ENCODE assay signal across 24 cellular contexts in the genomic region with DNA sequence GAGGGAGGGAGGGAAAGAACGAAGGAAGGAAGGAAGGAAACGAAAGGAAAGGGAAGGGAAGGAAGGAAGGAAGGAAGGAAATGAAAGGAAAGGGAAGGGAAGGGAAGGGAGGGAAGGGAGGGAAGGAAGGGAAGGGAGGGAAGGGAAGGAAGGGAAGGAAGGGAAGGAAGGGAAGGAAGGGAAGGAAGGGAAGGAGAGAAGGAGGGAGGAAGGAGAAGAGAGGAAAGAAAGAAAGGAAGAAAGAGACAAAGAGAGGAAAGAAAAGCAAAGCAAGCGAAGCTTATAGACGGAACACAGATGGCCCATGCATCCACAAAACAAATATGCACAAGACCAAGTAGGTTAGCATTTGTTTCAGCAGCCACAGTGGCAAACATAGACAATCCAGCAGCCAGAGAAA. TPM values are rescaled to one million over a fixed set of nuclear protein-coding genes. Genes with fewer than 3 reads are reported as not detected.
"Had no signal": no experiment of that assay in that cellular context is flagged by ENCODE, and none has a peak within 500 bp of the region (broad histone marks: within the 10 kb centered on the region; RNA-seq: fewer than 3 reads in every experiment).

No MANE protein-coding gene starts in this region.

- H3K4me3 ChIP-seq: cardiac muscle cell had no signal

- H3K27ac ChIP-seq: brain microvascular endothelial cell, cardiac muscle cell had no signal

- H3K36me3 ChIP-seq: brain microvascular endothelial cell, cardiac muscle cell had no signal

- ATAC-seq: activated T-cell treated with anti-CD3 and anti-CD28 coated beads, Interleukin-2, amount 50 U/mL, for 72 hours; PC-3; T-helper 17 cell; WTC11 had no signal

- H3K4me1 Mint-ChIP-seq: activated CD4-positive, alpha-beta memory T cell treated with anti-CD3 and anti-CD28 coated beads, Interleukin-2, amount 10 ng/mL, durations not matched to agents 7 days and 5 days; activated CD4-positive, alpha-beta T cell treated with anti-CD3 and anti-CD28 coated beads, Interleukin-2, amount 10 ng/mL, durations not matched to agents 7 days and 5 days; activated naive CD4-positive, alpha-beta T cell treated with anti-CD3 and anti-CD28 coated beads, Interleukin-2, amount 10 ng/mL, durations not matched to agents 7 days and 5 days; activated naive CD8-positive, alpha-beta T cell treated with anti-CD3 and anti-CD28 coated beads for 36 hours; T-helper 17 cell had no signal

- H3K27ac Mint-ChIP-seq: activated CD4-positive, alpha-beta memory T cell treated with anti-CD3 and anti-CD28 coated beads, Interleukin-2, amount 10 ng/mL, durations not matched to agents 7 days and 5 days; activated CD4-positive, alpha-beta T cell treated with anti-CD3 and anti-CD28 coated beads, Interleukin-2, amount 10 ng/mL, durations not matched to agents 7 days and 5 days; activated naive CD4-positive, alpha-beta T cell treated with anti-CD3 and anti-CD28 coated beads, Interleukin-2, amount 10 ng/mL, durations not matched to agents 7 days and 5 days; activated naive CD8-positive, alpha-beta T cell treated with anti-CD3 and anti-CD28 coated beads for 36 hours; activated T-cell treated with anti-CD3 and anti-CD28 coated beads, Interleukin-2, amount 50 U/mL, for 72 hours; activated T-helper 2 cell treated with anti-CD3 and anti-CD28 coated beads, Interferon-gamma antibody, Interleukin-2, Interleukin-4, amounts not matched to agents 10 μg/mL and 5 μg/mL and 100 μg/mL, durations not matched to agents 14 hours and 24 hours and 36 hours; T-helper 17 cell; WTC11 had no signal

- H3K4me3 Mint-ChIP-seq: activated CD4-positive, alpha-beta memory T cell treated with anti-CD3 and anti-CD28 coated beads, Interleukin-2, amount 10 ng/mL, durations not matched to agents 7 days and 5 days; activated CD4-positive, alpha-beta T cell treated with anti-CD3 and anti-CD28 coated beads, Interleukin-2, amount 10 ng/mL, durations not matched to agents 7 days and 5 days; activated naive CD4-positive, alpha-beta T cell treated with anti-CD3 and anti-CD28 coated beads, Interleukin-2, amount 10 ng/mL, durations not matched to agents 7 days and 5 days; activated naive CD8-positive, alpha-beta T cell treated with anti-CD3 and anti-CD28 coated beads for 36 hours; activated T-cell treated with anti-CD3 and anti-CD28 coated beads, Interleukin-2, amount 50 U/mL, for 72 hours; T-helper 17 cell; WTC11 had no signal

- H3K27me3 ChIP-seq: brain microvascular endothelial cell, cardiac muscle cell had no signal

- H3K27me3 Mint-ChIP-seq: activated CD4-positive, alpha-beta memory T cell treated with anti-CD3 and anti-CD28 coated beads, Interleukin-2, amount 10 ng/mL, durations not matched to agents 7 days and 5 days; activated CD4-positive, alpha-beta T cell treated with anti-CD3 and anti-CD28 coated beads, Interleukin-2, amount 10 ng/mL, durations not matched to agents 7 days and 5 days; activated naive CD4-positive, alpha-beta T cell treated with anti-CD3 and anti-CD28 coated beads, Interleukin-2, amount 10 ng/mL, durations not matched to agents 7 days and 5 days; activated naive CD8-positive, alpha-beta T cell treated with anti-CD3 and anti-CD28 coated beads for 36 hours; T-helper 17 cell had no signal

- DNase-seq: activated CD4-positive, alpha-beta memory T cell treated with anti-CD3 and anti-CD28 coated beads, Interleukin-2, amount 10 ng/mL, durations not matched to agents 7 days and 5 days; activated CD4-positive, alpha-beta T cell treated with anti-CD3 and anti-CD28 coated beads, Interleukin-2, amount 10 ng/mL, durations not matched to agents 7 days and 5 days; activated CD8-positive, alpha-beta memory T cell treated with anti-CD3 and anti-CD28 coated beads, Interleukin-2, amount 50 U/mL, for 4 hours; activated gamma-delta T cell treated with Interleukin-2 at 50 U/mL for 16 hours; activated naive CD4-positive, alpha-beta T cell treated with anti-CD3 and anti-CD28 coated beads, Interleukin-2, amount 10 ng/mL, durations not matched to agents 7 days and 5 days; activated naive CD8-positive, alpha-beta T cell treated with anti-CD3 and anti-CD28 coated beads for 36 hours; activated T-cell treated with anti-CD3 and anti-CD28 coated beads, Interleukin-2, amount 50 U/mL, for 72 hours; brain microvascular endothelial cell; MM.1S; NCI-H1105 treated with DMSO at 0.1 percent for 48 hours; NCI-H1436 treated with DMSO at 0.1 percent for 48 hours; NCI-H187; NCI-H2081; NCI-H510A treated with DMSO at 0.1 percent for 48 hours; NCI-H69; NK-92 treated with Interleukin-12 subunit alpha and Interleukin-12 subunit beta, amount 100 ng/mL, for 24 hours; PC-3; SHP77 treated with DMSO at 0.1 percent for 48 hours; T-helper 17 cell; T-helper 9 cell had no signal

- H3K36me3 Mint-ChIP-seq: activated naive CD4-positive, alpha-beta T cell treated with anti-CD3 and anti-CD28 coated beads, Interleukin-2, amount 10 ng/mL, durations not matched to agents 7 days and 5 days; activated naive CD8-positive, alpha-beta T cell treated with anti-CD3 and anti-CD28 coated beads for 36 hours; WTC11 had no signal

- H3K9me3 Mint-ChIP-seq: activated CD4-positive, alpha-beta memory T cell treated with anti-CD3 and anti-CD28 coated beads, Interleukin-2, amount 10 ng/mL, durations not matched to agents 7 days and 5 days; activated CD4-positive, alpha-beta T cell treated with anti-CD3 and anti-CD28 coated beads, Interleukin-2, amount 10 ng/mL, durations not matched to agents 7 days and 5 days; activated naive CD4-positive, alpha-beta T cell treated with anti-CD3 and anti-CD28 coated beads, Interleukin-2, amount 10 ng/mL, durations not matched to agents 7 days and 5 days; activated naive CD8-positive, alpha-beta T cell treated with anti-CD3 and anti-CD28 coated beads for 36 hours; activated T-cell treated with anti-CD3 and anti-CD28 coated beads, Interleukin-2, amount 50 U/mL, for 72 hours; activated T-helper 2 cell treated with anti-CD3 and anti-CD28 coated beads, Interferon-gamma antibody, Interleukin-2, Interleukin-4, amounts not matched to agents 10 μg/mL and 5 μg/mL and 100 μg/mL, durations not matched to agents 14 hours and 24 hours and 36 hours; WTC11 had no signal

- FAIRE-seq: RCC 7860 had no signal

RNA-seq across cellular contexts. Expression of gene GALNT3, which starts 20.4 kb away (rescaled TPM):
- polyA plus RNA-seq: cardiac muscle cell had no signal
